In genomic region chr11:44568706-44569473, GRCh38 we compare ENCODE assay signal across 8 cellular contexts. TPM values are rescaled to one million over a fixed set of nuclear protein-coding genes. Genes with fewer than 3 reads are reported as not detected.
A peak's percentile ranks its signal among the peaks of the same experiment; 100 is the strongest.
DNase-seq lines count a peak whose midpoint lies in the region; ATAC-seq lines count a peak whose summit lies in the region.

No MANE protein-coding gene starts in this region.

- H3K36me3 ChIP-seq in skeletal muscle satellite cell (ENCODE audit: insufficient read depth, low read length): no peaks in the 10 kb centered on the region

- ATAC-seq in GM18519 (IDR thresholded peaks at IDR 0.05; ENCODE audit: low FRiP score, unreplicated experiment): peak; percentile 28
- ATAC-seq in HG02973 (IDR thresholded peaks at IDR 0.05; ENCODE audit: unreplicated experiment): peak; percentile 48

- no peaks in the 10 kb centered on the region for H3K27me3 ChIP-seq in skeletal muscle satellite cell (ENCODE audit: control insufficient read depth, insufficient read depth, low read length)

- DNase-seq in RPMI8226: peak; percentile 61
- DNase-seq in activated gamma-delta T cell treated with Interleukin-2 at 50 U/mL for 16 hours: peak; percentile 86
- DNase-seq in glomerular visceral epithelial cell (ENCODE audit: extremely low spot score): peak; percentile 94
- no peak for DNase-seq in NCI-H1930 (lab: John Stamatoyannopoulos, UW)
- no peak for DNase-seq in mesenteric fat pad (ENCODE audit: low spot score)

- H3K4me3 ChIP-seq in skeletal muscle satellite cell (ENCODE audit: low read length): peak overlapping the region; percentile 82

- H3K9ac ChIP-seq in skeletal muscle satellite cell (ENCODE audit: low read depth, low read length): peak overlapping the region; percentile 73

- peaks cover 77% of the 10 kb centered on the region for H3K4me1 ChIP-seq in skeletal muscle satellite cell (ENCODE audit: control insufficient read depth, insufficient read depth, low read length)

- peak overlapping the region; percentile 95 for H3K4me2 ChIP-seq in skeletal muscle satellite cell (ENCODE audit: low read length)

- no peaks in the 10 kb centered on the region for H3K9me3 ChIP-seq in skeletal muscle satellite cell (replicated peaks; ENCODE audit: low read length)

RNA-seq across cellular contexts. Expression of gene CD82, which starts 3.4 kb away (rescaled TPM):
- 18.3 and 50.5 TPM in 2 replicates for total RNA-seq in skeletal muscle satellite cell (2012; rRNA removed)
- 67.6 TPM for total RNA-seq in mesenteric fat pad

Comparison
In these comparisons a context has a peak if more than half of its experiments do, and no peak if none do; other contexts are left out.
1. DNase-seq: peak in RPMI8226 (single experiment), activated gamma-delta T cell treated with Interleukin-2 at 50 U/mL for 16 hours (single experiment) and glomerular visceral epithelial cell (single experiment); none in NCI-H1930 (0 of 2) and mesenteric fat pad (single experiment).